8 cellular contexts compared by ENCODE assay signal in the genomic region with DNA sequence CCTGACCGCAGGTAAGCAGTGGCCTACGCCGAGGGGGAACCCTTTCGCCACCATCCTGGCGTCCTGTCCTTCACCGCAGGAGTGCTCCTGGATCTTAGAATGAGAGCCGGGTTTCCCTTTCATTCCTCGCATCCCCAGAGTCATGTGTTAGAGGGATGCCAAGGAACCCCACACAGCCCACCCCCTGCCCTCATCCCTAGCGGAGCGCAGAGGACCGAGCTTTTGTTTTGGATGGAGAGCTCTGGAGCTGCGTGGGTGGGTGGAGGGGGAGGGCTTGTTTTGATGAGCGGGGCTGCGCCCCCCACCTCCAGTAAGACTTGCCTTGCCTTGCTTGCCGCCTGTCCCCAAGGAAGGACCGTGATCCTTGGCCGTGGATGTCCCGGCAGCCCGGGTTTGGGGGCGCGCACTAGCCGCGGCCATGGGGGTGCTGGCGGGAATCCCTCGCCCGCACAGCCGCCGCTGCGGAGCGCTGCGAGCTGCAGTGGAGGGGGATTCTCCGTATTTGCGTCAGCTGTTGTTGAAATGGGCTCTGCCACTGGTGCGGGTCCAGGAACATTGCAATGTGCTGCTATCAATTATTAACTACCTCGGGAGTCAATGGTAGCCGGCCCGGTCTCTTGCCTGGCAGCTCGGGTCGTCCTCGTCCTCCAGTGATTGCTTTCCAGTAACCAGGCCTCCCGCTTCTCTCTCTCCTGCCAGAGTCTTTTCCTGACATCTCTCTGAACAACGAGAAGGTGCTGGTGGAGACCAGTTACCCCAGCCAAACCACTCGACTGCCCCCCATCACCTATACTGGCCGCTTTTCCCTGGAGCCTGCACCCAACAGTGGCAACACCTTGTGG. TPM values are rescaled to one million over a fixed set of nuclear protein-coding genes. Genes with fewer than 3 reads are reported as not detected.
A peak's percentile ranks its signal among the peaks of the same experiment; 100 is the strongest.
DNase-seq lines count a peak whose midpoint lies in the region; ATAC-seq, FAIRE-seq and TF ChIP-seq lines count a peak whose summit lies in the region.

No MANE protein-coding gene starts in this region.

- H3K9me3 Mint-ChIP-seq in naive B cell: no peaks in the 10 kb centered on the region

- peak overlapping the region; percentile 86 to 95 (median 91) for H3K4me3 Mint-ChIP-seq in naive B cell

- H3K4me3 ChIP-seq in SJCRH30 (peak overlapping the region; percentile 93), choroid plexus epithelial cell (ENCODE audit: low read depth, low read length) (peak overlapping the region; percentile 83)

- H3K27me3 Mint-ChIP-seq in naive B cell: no peaks in the 10 kb centered on the region

- in situ Hi-C loops in G401 (cut with HindIII; ENCODE audit: low sequenced_read_pairs): no loop called here

- H3K27ac Mint-ChIP-seq in naive B cell: peak overlapping the region; percentile 79 to 96 (median 86)

- no peak for FAIRE-seq in frontal cortex (lab: Jason Lieb, UNC)

- H3K27me3 ChIP-seq in SJCRH30: no peaks in the 10 kb centered on the region

- H3K36me3 Mint-ChIP-seq in naive B cell: peaks cover 0 to 12% of the 10 kb centered on the region in 2 donors

- no peak for ATAC-seq in naive B cell (ENCODE audit: low read depth in 2 of 2)

- peaks cover 22 to 28% (median 25%) of the 10 kb centered on the region in 3 donors for H3K4me1 Mint-ChIP-seq in naive B cell

- no peak overlapping the region for H3K27ac ChIP-seq in SJCRH30

- no peak for TF ChIP-seq CTCF in choroid plexus epithelial cell (conservative IDR thresholded peaks at IDR 0.05; ENCODE audit: low read depth, low read length)

- no peaks in the 10 kb centered on the region for H3K36me3 ChIP-seq in SJCRH30

- no peaks in the 10 kb centered on the region; the same call in 1 of the 2 replicates for H3K4me1 ChIP-seq in SJCRH30

- H3K9me3 ChIP-seq in SJCRH30 (replicated peaks): no peaks in the 10 kb centered on the region

- DNase-seq in G401 (ENCODE audit: low spot score): peak; percentile 31
- DNase-seq in SJCRH30: peak in 1 of 2 experiments; percentile 17
- peak; percentile 42 for DNase-seq in choroid plexus epithelial cell (ENCODE audit: low read depth)
- DNase-seq in naive B cell: no peak
- DNase-seq in frontal cortex (ENCODE audit: low spot score in 2 of 2): no peak
- no peak for DNase-seq in NCI-H1436 (lab: John Stamatoyannopoulos, UW)
- DNase-seq in GF-D8 (lab: John Stamatoyannopoulos, UW): no peak
- DNase-seq in iPS-NIHi11 (ENCODE audit: low spot score): no peak

RNA-seq across cellular contexts. Expression of a gene that starts 1.0 kb away (rescaled TPM):
- 0.62 and 4.0 TPM in 2 replicates for total RNA-seq in G401 (2014; rRNA removed; shearing (Covaris generic))
- total RNA-seq in SJCRH30 (2014; rRNA removed; shearing (Covaris generic)): 2.0 TPM in 2 replicates
- 100 to 1,000 TPM in 2 of 6 donors, 10 to 100 TPM in 3, 1 to 10 TPM in 1; 7.0 to 125 (median 41.8) TPM for polyA plus RNA-seq in naive B cell (ENCODE audit: low read depth in 6 of 6)
- 0.82 TPM for total RNA-seq in frontal cortex

RNA-seq across cellular contexts. Expression of a gene that starts 27.4 kb away (rescaled TPM):
- total RNA-seq in G401 (2014; rRNA removed; shearing (Covaris generic)): 23.9 and 35.9 TPM in 2 replicates
- total RNA-seq in SJCRH30 (2014; rRNA removed; shearing (Covaris generic)): 4.9 and 8.5 TPM in 2 replicates
- not detected for polyA plus RNA-seq in naive B cell (ENCODE audit: low read depth in 6 of 6)
- 70.9 TPM for total RNA-seq in frontal cortex

Comparison
In these comparisons a context has a peak if more than half of its experiments do, and no peak if none do; other contexts are left out.
1. DNase-seq: peak in G401 (single experiment) and choroid plexus epithelial cell (single experiment); none in naive B cell (single experiment), frontal cortex (0 of 2), NCI-H1436 (single experiment), GF-D8 (single experiment) and iPS-NIHi11 (single experiment).